In the genomic region with DNA sequence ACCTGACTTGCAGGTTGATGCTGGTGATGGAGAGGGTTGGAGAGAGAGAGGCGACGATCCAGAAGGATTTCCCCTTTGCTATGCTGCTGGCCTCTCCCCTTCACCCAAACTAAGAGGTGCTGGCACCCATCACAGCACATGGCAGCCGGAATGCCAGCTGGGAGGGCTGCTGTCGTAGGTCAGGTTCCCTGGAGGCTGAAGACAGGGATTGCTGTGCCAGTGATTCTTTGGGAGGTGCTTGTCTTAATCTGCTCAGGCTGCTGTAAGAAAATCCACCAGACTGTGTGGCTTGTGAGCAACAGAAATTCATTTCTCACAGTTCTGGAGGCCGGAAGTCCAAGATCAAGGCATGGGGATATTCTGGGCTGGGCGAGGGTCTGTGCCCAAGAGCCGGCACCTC, we compare ENCODE assay signal across 18 cellular contexts. TPM values are rescaled to one million over a fixed set of nuclear protein-coding genes. Genes with fewer than 3 reads are reported as not detected.
"Had no signal": no experiment of that assay in that cellular context is flagged by ENCODE, and none has a peak within 500 bp of the region (broad histone marks: within the 10 kb centered on the region; RNA-seq: fewer than 3 reads in every experiment).

No MANE protein-coding gene starts in this region.

- H3K9me3 ChIP-seq: heart left ventricle, left lung, suprapubic skin had no signal

- H3K4me3 Mint-ChIP-seq: activated naive CD8-positive, alpha-beta T cell treated with anti-CD3 and anti-CD28 coated beads, Interleukin-2, amount 10 ng/mL, durations not matched to agents 7 days and 5 days; activated T-cell treated with anti-CD3 and anti-CD28 coated beads, Interleukin-2, amount 50 U/mL, for 4 hours; memory B cell had no signal

- DNase-seq: activated CD4-positive, alpha-beta T cell treated with anti-CD3 and anti-CD28 coated beads for 1 hour; activated CD4-positive, alpha-beta T cell treated with anti-CD3 and anti-CD28 coated beads, Interleukin-2, amount 50 U/mL, for 48 hours; activated gamma-delta T cell treated with Interleukin-2 at 50 U/mL for 16 hours; activated naive CD8-positive, alpha-beta T cell treated with anti-CD3 and anti-CD28 coated beads, Interleukin-2, amount 10 ng/mL, durations not matched to agents 7 days and 5 days; activated T-cell treated with anti-CD3 and anti-CD28 coated beads, Interleukin-2, amount 50 U/mL, for 4 hours; heart left ventricle; left lung; posterior cingulate gyrus; right cardiac atrium; stimulated activated CD4-positive, alpha-beta T cell treated with anti-CD3 and anti-CD28 coated beads, Interleukin-12 subunit alpha, Interleukin-12 subunit beta, amount 100 ng/mL, for 4 hours; stimulated activated naive CD4-positive, alpha-beta T cell treated with Interleukin-2 at 50 U/mL for 16 hours; T-helper 9 cell had no signal

- H3K4me3 ChIP-seq: cardiac muscle cell, heart left ventricle, left lung, suprapubic skin had no signal

- H3K27ac Mint-ChIP-seq: activated naive CD8-positive, alpha-beta T cell treated with anti-CD3 and anti-CD28 coated beads, Interleukin-2, amount 10 ng/mL, durations not matched to agents 7 days and 5 days; memory B cell had no signal

- H3K27ac ChIP-seq: cardiac muscle cell, heart left ventricle, left lung, suprapubic skin had no signal

- H3K36me3 ChIP-seq: cardiac muscle cell, heart left ventricle, left lung, suprapubic skin had no signal

- H3K36me3 Mint-ChIP-seq: activated naive CD8-positive, alpha-beta T cell treated with anti-CD3 and anti-CD28 coated beads, Interleukin-2, amount 10 ng/mL, durations not matched to agents 7 days and 5 days had no signal

- H3K9me3 Mint-ChIP-seq: activated naive CD8-positive, alpha-beta T cell treated with anti-CD3 and anti-CD28 coated beads, Interleukin-2, amount 10 ng/mL, durations not matched to agents 7 days and 5 days; activated T-cell treated with anti-CD3 and anti-CD28 coated beads, Interleukin-2, amount 50 U/mL, for 4 hours; memory B cell had no signal

- H3K27me3 ChIP-seq: cardiac muscle cell had no signal

RNA-seq across cellular contexts. Expression of gene NKAIN4, which starts 14.0 kb away (rescaled TPM):
- total RNA-seq: activated naive CD8-positive, alpha-beta T cell treated with anti-CD3 and anti-CD28 coated beads, Interleukin-2, amount 10 ng/mL, durations not matched to agents 7 days and 5 days; activated T-cell treated with anti-CD3 and anti-CD28 coated beads, Interleukin-2, amount 50 U/mL, for 4 hours; cardiac muscle cell; endothelial cell of umbilical vein; heart left ventricle; right cardiac atrium; ureter had no signal
- polyA plus RNA-seq: cardiac muscle cell, heart left ventricle, right cardiac atrium had no signal

RNA-seq across cellular contexts. Expression of gene COL20A1, which starts 24.7 kb away (rescaled TPM):
- total RNA-seq: activated T-cell treated with anti-CD3 and anti-CD28 coated beads, Interleukin-2, amount 50 U/mL, for 4 hours; cardiac muscle cell; endothelial cell of umbilical vein; heart left ventricle; left lung; right cardiac atrium; suprapubic skin; ureter had no signal
- polyA plus RNA-seq: endothelial cell of umbilical vein, heart left ventricle, right cardiac atrium had no signal

RNA-seq across cellular contexts. Expression of gene BIRC7, which starts 32.6 kb away (rescaled TPM):
- total RNA-seq: activated naive CD8-positive, alpha-beta T cell treated with anti-CD3 and anti-CD28 coated beads, Interleukin-2, amount 10 ng/mL, durations not matched to agents 7 days and 5 days; activated T-cell treated with anti-CD3 and anti-CD28 coated beads, Interleukin-2, amount 50 U/mL, for 4 hours; endothelial cell of umbilical vein; frontal cortex; right cardiac atrium had no signal
- polyA plus RNA-seq: cardiac muscle cell, endothelial cell of umbilical vein, heart left ventricle, right cardiac atrium had no signal
